In genomic region chr11:64355078-64355940, GRCh38 we compare ENCODE assay signal across 1 cellular context.
TF ChIP-seq lines count a peak whose summit lies in the region.

No MANE protein-coding gene starts in this region.

TF ChIP-seq in K562, 482 proteins besides CTCF, POLR2A, EP300 and RAD21 (continued from another document and continues in another):
- TF ChIP-seq HBP1 (CRISPR knock-in tag; IDR thresholded peaks at IDR 0.05) (no peak), XRCC5 (IDR thresholded peaks at IDR 0.05; ENCODE audit: low read depth, low read length) (peak; percentile 83; the same call in 1 of the 2 replicates), HDAC6 (IDR thresholded peaks at IDR 0.05; ENCODE audit: low read depth, low read length) (no peak), DDX20 (tag; IDR thresholded peaks at IDR 0.05; ENCODE audit: low read depth) (no peak), HIVEP1 (CRISPR knock-in tag; IDR thresholded peaks at IDR 0.05) (peak; percentile 92), NFIX (CRISPR knock-in tag; IDR thresholded peaks at IDR 0.05; ENCODE audit: low read depth) (no peak), ZFP36 (IDR thresholded peaks at IDR 0.05; ENCODE audit: low read depth, low read length, partially characterized antibody) (no peak), DACH1 (IDR thresholded peaks at IDR 0.05; ENCODE audit: partially characterized antibody) (no peak), POLR2G (IDR thresholded peaks at IDR 0.05; ENCODE audit: low read depth, low read length) (peak; percentile 79), PREB (CRISPR knock-in tag; IDR thresholded peaks at IDR 0.05) (no peak), CREB1 (IDR thresholded peaks at IDR 0.05) (peak; percentile 29; the same call in 1 of the 2 replicates), CREB1 (CRISPR knock-in tag; IDR thresholded peaks at IDR 0.05) (peak; percentile 46; the same call in 1 of the 2 replicates), ZNF518B (CRISPR knock-in tag; IDR thresholded peaks at IDR 0.05) (no peak), POLR2H (tag; IDR thresholded peaks at IDR 0.05; ENCODE audit: low read depth) (no peak), ZBTB5 (IDR thresholded peaks at IDR 0.05) (no peak), MBD2 (IDR thresholded peaks at IDR 0.05; ENCODE audit: borderline replicate concordance, low read depth) (no peak), BRF2 (IDR thresholded peaks at IDR 0.05; ENCODE audit: borderline replicate concordance, insufficient read depth, insufficient read length) (no peak), ZFPM2 (CRISPR knock-in tag; IDR thresholded peaks at IDR 0.05) (no peak), TCF7 (IDR thresholded peaks at IDR 0.05; ENCODE audit: borderline replicate concordance) (no peak), CREM (IDR thresholded peaks at IDR 0.05; ENCODE audit: low read depth) (peak; percentile 59), ZNF592 (IDR thresholded peaks at IDR 0.05) (peak; percentile 93), ZBTB2 (IDR thresholded peaks at IDR 0.05) (peak; percentile 93), ZNF398 (CRISPR knock-in tag; IDR thresholded peaks at IDR 0.05) (no peak), ZC3H11A (IDR thresholded peaks at IDR 0.05; ENCODE audit: low read depth, low read length) (no peak), RBM15 (IDR thresholded peaks at IDR 0.05; ENCODE audit: insufficient read depth, low read length) (no peak), KLF10 (CRISPR knock-in tag; IDR thresholded peaks at IDR 0.05) (no peak), DMBX1 (CRISPR knock-in tag; IDR thresholded peaks at IDR 0.05; ENCODE audit: borderline replicate concordance) (peak; percentile 39; the same call in 1 of the 2 replicates), CHD2 (IDR thresholded peaks at IDR 0.05; ENCODE audit: low read depth, low read length) (no peak), GTF2F1 (IDR thresholded peaks at IDR 0.05; ENCODE audit: low read depth, low read length) (no peak), U2AF1 (optimal IDR thresholded peaks at IDR 0.05; ENCODE audit: low read depth, low read length) (no peak), CTCFL (IDR thresholded peaks at IDR 0.05; ENCODE audit: borderline replicate concordance, insufficient read depth, low read depth, low read length, poor library complexity, severe bottlenecking) (peak; percentile 97), CBFA2T2 (conservative IDR thresholded peaks at IDR 0.05) (no peak), CHCHD3 (CRISPR knock-in tag; IDR thresholded peaks at IDR 0.05) (no peak), ETV6 (IDR thresholded peaks at IDR 0.05; ENCODE audit: borderline replicate concordance in 1 of 2, low read depth in 2 of 2, low read length in 1 of 2) (no peak), ETV6 (CRISPR knock-in tag; IDR thresholded peaks at IDR 0.05; ENCODE audit: borderline replicate concordance) (0 out of 2 replicates have a peak, but pooled peaks have one; percentile 24), ARHGAP35 (IDR thresholded peaks at IDR 0.05; ENCODE audit: partially characterized antibody) (no peak), KLF6 (CRISPR knock-in tag; IDR thresholded peaks at IDR 0.05; ENCODE audit: borderline replicate concordance) (no peak), ID3 (CRISPR knock-in tag; IDR thresholded peaks at IDR 0.05) (no peak), ID3 (tag; IDR thresholded peaks at IDR 0.05) (peak; percentile 81), E2F4 (CRISPR knock-in tag; IDR thresholded peaks at IDR 0.05; ENCODE audit: low read depth) (no peak), TCFL5 (CRISPR knock-in tag; conservative IDR thresholded peaks at IDR 0.05) (no peak), ZNF766 (CRISPR knock-in tag; conservative IDR thresholded peaks at IDR 0.05) (no peak)
